Comparison of ENCODE assay signal across 8 cellular contexts in genomic region chr17:16477255-16477654, GRCh38. TPM values are rescaled to one million over a fixed set of nuclear protein-coding genes. Genes with fewer than 3 reads are reported as not detected.
DNase-seq lines count a peak whose midpoint lies in the region; ATAC-seq, FAIRE-seq and TF ChIP-seq lines count a peak whose summit lies in the region.

No MANE protein-coding gene starts in this region.

- H2AFZ ChIP-seq in HepG2 (ENCODE audit: low read length): no peak overlapping the region

- no peaks in the 10 kb centered on the region for H3K79me2 ChIP-seq in HepG2 (ENCODE audit: insufficient read depth, low read length)

- no peaks in the 10 kb centered on the region; the same call in 1 of the 2 replicates for H4K20me1 ChIP-seq in HepG2 (ENCODE audit: insufficient read depth, low read length)

- TF ChIP-seq EP300 in HepG2 (IDR thresholded peaks at IDR 0.05; ENCODE audit: low read depth in 2 of 2, low read length in 2 of 2): no peak
- no peak for TF ChIP-seq EP300 in HepG2 (CRISPR knock-in tag; IDR thresholded peaks at IDR 0.05; ENCODE audit: borderline replicate concordance)
- peak in 1 of 2 donors; percentile 38 for TF ChIP-seq EP300 in tibial nerve (IDR thresholded peaks at IDR 0.05)

- no peak for FAIRE-seq in HepG2 (lab: Jason Lieb, UNC)

- TF ChIP-seq CTCF in cardiac fibroblast (IDR thresholded peaks at IDR 0.05; ENCODE audit: low read depth, low read length) (no peak), HepG2 (CRISPR knock-in tag; IDR thresholded peaks at IDR 0.05) (no peak), tibial nerve (IDR thresholded peaks at IDR 0.05) (no peak), endothelial cell (IDR thresholded peaks at IDR 0.05; ENCODE audit: unreplicated experiment) (no peak)

- H3K4me3 ChIP-seq in HUES48 (ENCODE audit: low read depth, low read length) (no peak overlapping the region), cardiac fibroblast (replicated peaks in 1 of 2; ENCODE audit: low read depth in 2 of 2, low read length in 2 of 2) (no peak overlapping the region), HepG2 (replicated peaks in 1 of 3; ENCODE audit: insufficient read depth in 1 of 3, low read depth in 2 of 3, low read length in 3 of 3) (no peak overlapping the region), tibial nerve (no peak overlapping the region)

- no peak overlapping the region for H3K9ac ChIP-seq in HUES48 (ENCODE audit: low read depth, low read length)
- no peak overlapping the region for H3K9ac ChIP-seq in HepG2 (ENCODE audit: insufficient read depth, low read depth, low read length)

- TF ChIP-seq RAD21 in HepG2 (CRISPR knock-in tag; IDR thresholded peaks at IDR 0.05): no peak

- H3K27me3 ChIP-seq in HUES48 (ENCODE audit: control insufficient read depth, insufficient read depth, low read length): no peaks in the 10 kb centered on the region
- H3K27me3 ChIP-seq in HepG2 (ENCODE audit: control insufficient read depth in 1 of 2, insufficient read depth in 2 of 2, low read length in 2 of 2): peaks cover 2 to 43% of the 10 kb centered on the region in 2 experiments
- H3K27me3 ChIP-seq in tibial nerve: no peaks in the 10 kb centered on the region

- intact Hi-C loops in HepG2 (cut with micrococcal nuclease; ENCODE audit: unreplicated experiment): no loop called here

- H3K9me3 ChIP-seq in HUES48 (ENCODE audit: control insufficient read depth, insufficient read depth, low read length) (no peaks in the 10 kb centered on the region), HepG2 (ENCODE audit: low read length) (no peaks in the 10 kb centered on the region), tibial nerve (no peaks in the 10 kb centered on the region)

- POLR2A ChIA-PET in HepG2 (lab: Yijun Ruan, JAX): interaction anchor here (0.6 kb wide), 1 partner anchor 39 kb away, joined by 3 read pairs; no protein-coding TSS in a partner anchor

- H3K27ac ChIP-seq in HUES48 (ENCODE audit: low read depth, low read length) (peak overlapping the region; percentile 74), HepG2 (ENCODE audit: extremely low read length, insufficient read depth, low read length) (no peak overlapping the region), tibial nerve (peak overlapping the region; percentile 30 to 86 (median 79))

- H3K36me3 ChIP-seq in HUES48 (ENCODE audit: control insufficient read depth, insufficient read depth, low read length): no peaks in the 10 kb centered on the region
- H3K36me3 ChIP-seq in HepG2 (replicated peaks in 1 of 2; ENCODE audit: control insufficient read depth in 1 of 2, insufficient read depth in 2 of 2, low read length in 2 of 2): no peaks in the 10 kb centered on the region
- peaks cover 0 to under 1% (median 0%) of the 10 kb centered on the region in 3 donors for H3K36me3 ChIP-seq in tibial nerve

- no peak overlapping the region for H3K27ac Mint-ChIP-seq in endothelial cell (ENCODE audit: unreplicated experiment)

- H3K4me3 Mint-ChIP-seq in endothelial cell (ENCODE audit: unreplicated experiment): no peak overlapping the region

- TF ChIP-seq POLR2A in HepG2 (IDR thresholded peaks at IDR 0.05; ENCODE audit: insufficient read depth in 1 of 2, low read depth in 2 of 2, low read length in 2 of 2) (no peak), tibial nerve (IDR thresholded peaks at IDR 0.05) (no peak)

- CTCF ChIA-PET in HepG2 (lab: Yijun Ruan, JAX; ENCODE audit: low intra/inter-chr PET ratio, low total read pairs): no interaction called here

- peak; percentile 77 to 89 for DNase-seq in cardiac fibroblast (ENCODE audit: low read depth in 2 of 2)
- peak; percentile 38 for DNase-seq in HepG2 (ENCODE audit: low spot score)
- DNase-seq in tibial nerve (ENCODE audit: low spot score in 2 of 2): peak; percentile 31 to 48
- no peak for DNase-seq in NCI-H2081 treated with DMSO at 0.1 percent for 48 hours (lab: John Stamatoyannopoulos, UW)
- no peak for DNase-seq in SHP77 treated with DMSO at 0.1 percent for 48 hours (lab: John Stamatoyannopoulos, UW)
- DNase-seq in endothelial cell (ENCODE audit: low spot score): no peak

- in situ Hi-C loops in HepG2 (cut with HindIII; ENCODE audit: extremely low pct_ligation_motif_present, low pct_unique_long_range_greater_than_20kb): no loop called here

- no peaks in the 10 kb centered on the region for H3K4me1 Mint-ChIP-seq in endothelial cell (ENCODE audit: unreplicated experiment)

- H3K9me3 Mint-ChIP-seq in endothelial cell (ENCODE audit: unreplicated experiment): no peaks in the 10 kb centered on the region

- H3K4me1 ChIP-seq in HUES48 (ENCODE audit: control insufficient read depth, insufficient read depth, low read length): peaks cover 15% of the 10 kb centered on the region; the same call in 1 of the 2 replicates
- peaks cover 16% of the 10 kb centered on the region for H3K4me1 ChIP-seq in HepG2 (ENCODE audit: insufficient read depth, low read length)
- H3K4me1 ChIP-seq in tibial nerve: peaks cover 0 to 72% (median 14%) of the 10 kb centered on the region in 4 donors

- ATAC-seq in HepG2 (peak; percentile 69), HG03159 (IDR thresholded peaks at IDR 0.05; ENCODE audit: unreplicated experiment) (no peak)

- WGBS in HepG2 (ENCODE audit: low lambda C conversion rate): 3% methylated on average over 4 of the region's 5 CpGs
- WGBS in tibial nerve, 2 donors: 21 to 34% methylated on average over 5 of the region's 5 CpGs

- peaks cover 5% of the 10 kb centered on the region for H3K27me3 Mint-ChIP-seq in endothelial cell (ENCODE audit: unreplicated experiment)

- H3K36me3 Mint-ChIP-seq in endothelial cell (ENCODE audit: low read depth, unreplicated experiment): no peaks in the 10 kb centered on the region

- H3K4me2 ChIP-seq in HepG2 (ENCODE audit: low read depth, low read length): no peak overlapping the region

- BruUV-seq in HepG2 (replicated peaks; lab: Mats Ljungman, UMichigan): no TSS peak

TF ChIP-seq in HepG2, 621 proteins besides CTCF, POLR2A, EP300 and RAD21:
- TF ChIP-seq ZFP36 (IDR thresholded peaks at IDR 0.05; ENCODE audit: borderline replicate concordance, low read depth, low read length, partially characterized antibody) (no peak), NR2F1 (CRISPR knock-in tag; IDR thresholded peaks at IDR 0.05) (0 out of 4 replicates have a peak, but pooled peaks of 1 of the 2 experiments have one; percentile 37), TBL1XR1 (IDR thresholded peaks at IDR 0.05; ENCODE audit: borderline replicate concordance, low read length, partially characterized antibody) (peak; percentile 66), SKI (IDR thresholded peaks at IDR 0.05; ENCODE audit: partially characterized antibody) (peak; percentile 75), RARA (CRISPR knock-in tag; IDR thresholded peaks at IDR 0.05) (peak; percentile 77), BCL6 (CRISPR knock-in tag; IDR thresholded peaks at IDR 0.05) (peak; percentile 48; the same call in 1 of the 2 replicates), FOSL2 (CRISPR knock-in tag; IDR thresholded peaks at IDR 0.05) (peak; percentile 91), RXRA (CRISPR knock-in tag; IDR thresholded peaks at IDR 0.05) (peak; percentile 25; the same call in 1 of the 2 replicates)
- TF ChIP-seq, protein P1, sequence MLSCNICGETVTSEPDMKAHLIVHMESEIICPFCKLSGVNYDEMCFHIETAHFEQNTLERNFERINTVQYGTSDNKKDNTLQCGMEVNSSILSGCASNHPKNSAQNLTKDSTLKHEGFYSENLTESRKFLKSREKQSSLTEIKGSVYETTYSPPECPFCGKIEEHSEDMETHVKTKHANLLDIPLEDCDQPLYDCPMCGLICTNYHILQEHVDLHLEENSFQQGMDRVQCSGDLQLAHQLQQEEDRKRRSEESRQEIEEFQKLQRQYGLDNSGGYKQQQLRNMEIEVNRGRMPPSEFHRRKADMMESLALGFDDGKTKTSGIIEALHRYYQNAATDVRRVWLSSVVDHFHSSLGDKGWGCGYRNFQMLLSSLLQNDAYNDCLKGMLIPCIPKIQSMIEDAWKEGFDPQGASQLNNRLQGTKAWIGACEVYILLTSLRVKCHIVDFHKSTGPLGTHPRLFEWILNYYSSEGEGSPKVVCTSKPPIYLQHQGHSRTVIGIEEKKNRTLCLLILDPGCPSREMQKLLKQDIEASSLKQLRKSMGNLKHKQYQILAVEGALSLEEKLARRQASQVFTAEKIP (CRISPR knock-in tag; IDR thresholded peaks at IDR 0.05; ENCODE audit: borderline replicate concordance): no peak
TF ChIP-seq in HepG2: peak in this region for 7.

RNA-seq across cellular contexts. Expression of gene LRRC75A, which starts 14.7 kb away (rescaled TPM):
- 0.06 TPM in 1 of 2 replicates, not detected in the other for total RNA-seq in HepG2 (2016; rRNA removed; fragmentation: Illumina TruSeq; extraction: Trizol)
- total RNA-seq in HepG2 (2016; cell fraction: cytosol; rRNA removed; fragmentation: Illumina TruSeq; extraction: Trizol; ENCODE audit: low read depth): not detected in 2 replicates
- 0.10 TPM in 1 of 2 replicates, not detected in the other for total RNA-seq in HepG2 (2016; cell fraction: insoluble cytoplasmic fraction; rRNA removed; fragmentation: Illumina TruSeq; extraction: Trizol)
- total RNA-seq in HepG2 (2016; cell fraction: membrane; rRNA removed; fragmentation: Illumina TruSeq; extraction: Trizol): 0.15 and 0.21 TPM in 2 replicates
- not detected in 2 replicates for total RNA-seq in HepG2 (2016; cell fraction: nucleus; rRNA removed; fragmentation: Illumina TruSeq; extraction: Trizol)
- polyA plus RNA-seq in HepG2 (2011; rRNA removed): 0.03 and 0.18 TPM in 2 replicates
- polyA plus RNA-seq in HepG2 (2011; cell fraction: cytosol; rRNA removed): 0.04 and 0.06 TPM in 2 replicates
- polyA plus RNA-seq in HepG2 (2011; cell fraction: nucleus; rRNA removed): 0.10 and 0.12 TPM in 2 replicates
- polyA plus RNA-seq in HepG2 (2012): 0.64 and 0.87 TPM in 2 replicates
- not detected in 2 replicates for polyA plus RNA-seq in HepG2 (2016; cell fraction: cytosol; fragmentation: Illumina TruSeq; extraction: Trizol; ENCODE audit: low read depth)
- polyA plus RNA-seq in HepG2 (2016; cell fraction: insoluble cytoplasmic fraction; fragmentation: Illumina TruSeq; extraction: Trizol; ENCODE audit: low read depth): not detected in 2 replicates
- polyA plus RNA-seq in HepG2 (2016; cell fraction: membrane; fragmentation: Illumina TruSeq; extraction: Trizol; ENCODE audit: low read depth): 0.08 TPM in 1 of 2 replicates, not detected in the other
- polyA plus RNA-seq in HepG2 (2016; cell fraction: nucleus; fragmentation: Illumina TruSeq; extraction: Trizol; ENCODE audit: insufficient read depth, low read depth): not detected in 2 replicates
- 1.6 TPM in 1 of 2 replicates, not detected in the other for polyA minus RNA-seq in HepG2 (2011; rRNA and poly(A)+ RNA removed; ENCODE audit: low replicate concordance)
- polyA minus RNA-seq in HepG2 (2011; cell fraction: cytosol; rRNA and poly(A)+ RNA removed): not detected in 2 replicates
- 0.25 TPM in 1 of 2 replicates, not detected in the other for polyA minus RNA-seq in HepG2 (2011; cell fraction: nucleus; rRNA and poly(A)+ RNA removed)
- total RNA-seq in tibial nerve: 10 to 100 TPM in 1 of 4 donors, 1 to 10 TPM in 3; 2.9 to 10.3 (median 5.4) TPM
- total RNA-seq in endothelial cell (ENCODE audit: unreplicated experiment): 0.95 TPM

Comparison
In these comparisons a context has a peak if more than half of its experiments do, and no peak if none do; other contexts are left out.
1. DNase-seq: peak in cardiac fibroblast (2 of 2), HepG2 (single experiment) and tibial nerve (2 of 2); none in NCI-H2081 treated with DMSO at 0.1 percent for 48 hours (single experiment), SHP77 treated with DMSO at 0.1 percent for 48 hours (single experiment) and endothelial cell (single experiment).